ENCODE assay signal across 23 cellular contexts in genomic region chr16:48128769-48129168, GRCh38. TPM values are rescaled to one million over a fixed set of nuclear protein-coding genes. Genes with fewer than 3 reads are reported as not detected.
"Had no signal": no experiment of that assay in that cellular context is flagged by ENCODE, and none has a peak within 500 bp of the region (broad histone marks: within the 10 kb centered on the region; RNA-seq: fewer than 3 reads in every experiment).

No MANE protein-coding gene starts in this region.

- H3K4me1 ChIP-seq: sigmoid colon, vagina had no signal

- H3K4me3 ChIP-seq: hepatocyte, sigmoid colon, thoracic aorta, vagina had no signal

- H3K4me2 ChIP-seq: hepatocyte had no signal

- DNase-seq: activated CD4-positive, alpha-beta T cell treated with anti-CD3 and anti-CD28 coated beads for 1 hour; activated CD4-positive, alpha-beta T cell treated with anti-CD3 and anti-CD28 coated beads, Interleukin-2, amount 50 U/mL, for 4 hours; activated CD8-positive, alpha-beta memory T cell treated with anti-CD3 and anti-CD28 coated beads for 24 hours; activated CD8-positive, alpha-beta memory T cell treated with anti-CD3 and anti-CD28 coated beads, Interleukin-2, amount 50 U/mL, for 4 hours; activated naive CD4-positive, alpha-beta T cell treated with Interleukin-2 at 50 U/mL for 16 hours; activated naive CD8-positive, alpha-beta T cell treated with anti-CD3 and anti-CD28 coated beads for 36 hours; activated T-cell treated with anti-CD3 and anti-CD28 coated beads, Interleukin-2, amount 50 U/mL, for 24 hours; amniotic stem cell; effector CD8-positive, alpha-beta T cell; erythroblast; foreskin melanocyte; immature natural killer cell; nephron progenitor cell; sigmoid colon; stimulated activated CD4-positive, alpha-beta T cell treated with anti-CD3 and anti-CD28 coated beads, Interleukin-4, amount 100 ng/mL, for 24 hours; stimulated activated naive CD4-positive, alpha-beta T cell treated with Interleukin-2 at 50 U/mL for 16 hours; WERI-Rb-1 had no signal

- H3K9me3 ChIP-seq: sigmoid colon, thoracic aorta, vagina had no signal

- H3K79me2 ChIP-seq: hepatocyte had no signal

- ATAC-seq: activated T-helper 17 cell treated with anti-CD3 and anti-CD28 coated beads, Interleukin-2, amount 50 U/mL, for 72 hours had no signal

- H2AFZ ChIP-seq: hepatocyte had no signal

- H3K36me3 ChIP-seq: sigmoid colon, thoracic aorta, vagina, WERI-Rb-1 had no signal

- H3K27ac ChIP-seq: hepatocyte, sigmoid colon, thoracic aorta, vagina, WERI-Rb-1 had no signal

- H3K27me3 ChIP-seq: hepatocyte, sigmoid colon, vagina had no signal

RNA-seq across cellular contexts. Expression of gene ABCC12, which starts 27.0 kb away (rescaled TPM):
- total RNA-seq: activated naive CD8-positive, alpha-beta T cell treated with anti-CD3 and anti-CD28 coated beads for 36 hours; activated T-helper 17 cell treated with anti-CD3 and anti-CD28 coated beads, Interleukin-2, amount 50 U/mL, for 72 hours; hepatocyte; renal cortical epithelial cell; sigmoid colon; thoracic aorta; vagina had no signal
- polyA plus RNA-seq: hepatocyte, immature natural killer cell, liver, sigmoid colon had no signal
